8 cellular contexts compared by ENCODE assay signal in the genomic region with DNA sequence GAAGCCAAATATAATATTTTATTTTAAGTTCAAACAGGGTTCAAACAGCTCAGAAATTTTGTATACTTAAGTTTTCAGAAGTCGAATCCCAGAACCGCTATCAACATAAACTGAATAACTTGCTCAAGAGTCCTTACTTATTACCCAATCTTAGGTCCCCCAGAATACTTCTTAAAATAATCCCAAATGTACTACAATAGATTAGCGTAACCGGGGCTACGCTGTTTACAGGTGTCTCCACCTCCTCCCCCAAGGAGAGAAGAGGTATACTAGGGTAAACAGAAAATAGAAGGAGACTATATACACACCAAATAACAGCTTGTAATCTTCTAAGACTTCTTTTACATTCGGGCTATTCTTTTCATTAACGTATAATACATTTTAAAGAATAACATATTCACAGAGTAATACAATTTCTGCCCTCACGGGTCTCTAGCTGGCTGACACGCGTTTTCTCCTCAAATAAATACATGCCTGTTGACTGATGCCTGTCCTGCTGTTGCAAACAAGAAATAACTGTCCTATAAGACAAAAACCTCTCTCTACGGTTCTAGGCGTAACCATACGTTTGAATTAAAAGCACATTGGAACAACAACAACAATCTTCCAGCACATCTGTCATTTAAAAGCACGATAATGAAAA. TPM values are rescaled to one million over a fixed set of nuclear protein-coding genes. Genes with fewer than 3 reads are reported as not detected.
DNase-seq lines count a peak whose midpoint lies in the region; ATAC-seq, FAIRE-seq and TF ChIP-seq lines count a peak whose summit lies in the region.

No MANE protein-coding gene starts in this region.

- H3K36me3 ChIP-seq in bronchial epithelial cell (ENCODE audit: control insufficient read depth, insufficient read depth, low read length) = no peaks in the 10 kb centered on the region
- no peaks in the 10 kb centered on the region for H3K36me3 ChIP-seq in uterus

- H3K4me1 ChIP-seq in uterus = no peaks in the 10 kb centered on the region

- intact Hi-C loops in uterus (cut with DNase I; ENCODE audit: low total_unique reads) = no loop called here

- H3K27me3 ChIP-seq in bronchial epithelial cell (ENCODE audit: control insufficient read depth, insufficient read depth, low read length) (no peaks in the 10 kb centered on the region), uterus (no peaks in the 10 kb centered on the region)

- no peaks in the 10 kb centered on the region for H3K9me3 ChIP-seq in uterus

- ATAC-seq in HG02981 (IDR thresholded peaks at IDR 0.05; ENCODE audit: unreplicated experiment) = no peak
- ATAC-seq in GM19328 (IDR thresholded peaks at IDR 0.05; ENCODE audit: unreplicated experiment) = no peak

- FAIRE-seq in bronchial epithelial cell (lab: Jason Lieb, UNC) = no peak

- TF ChIP-seq CTCF in bronchial epithelial cell (IDR thresholded peaks at IDR 0.05; ENCODE audit: insufficient read depth, low read length, severe bottlenecking) (no peak), uterus (IDR thresholded peaks at IDR 0.05) (peak in 1 of 4 experiments; percentile 2)

- H3K4me3 ChIP-seq in bronchial epithelial cell (ENCODE audit: low read depth, low read length) (peak overlapping the region; percentile 80), uterus (peak overlapping the region; percentile 74 to 92)

- no peak for TF ChIP-seq POLR2A in uterus (IDR thresholded peaks at IDR 0.05)

- peak overlapping the region; percentile 93 to 97 for H3K27ac ChIP-seq in uterus

- DNase-seq in NCI-H748 (lab: John Stamatoyannopoulos, UW; ENCODE audit: unreplicated experiment) = peak; percentile 26
- DNase-seq in NCI-H748 treated with DMSO at 0.1 percent for 48 hours (lab: John Stamatoyannopoulos, UW) = no peak
- DNase-seq in NCI-H1694 treated with DMSO at 0.1 percent for 48 hours (lab: John Stamatoyannopoulos, UW) = peak; percentile 29
- DNase-seq in bronchial epithelial cell (ENCODE audit: low read depth) = peak; percentile 21
- DNase-seq in lung microvascular endothelial cell (ENCODE audit: low read depth in 2 of 2) = peak; percentile 33 to 62
- no peak for DNase-seq in uterus

RNA-seq across cellular contexts. Expression of a gene that starts 1.3 kb away (rescaled TPM):
- total RNA-seq in bronchial epithelial cell (11.1 and 12.0 TPM in 2 replicates), lung microvascular endothelial cell (13.7 and 21.0 TPM in 2 replicates), uterus (10 to 100 TPM; 27.1 to 75.3 (median 52.8) TPM)

Comparison
In these comparisons a context has a peak if more than half of its experiments do, and no peak if none do; other contexts are left out.
1. DNase-seq: peak in NCI-H748 (single experiment), NCI-H1694 treated with DMSO at 0.1 percent for 48 hours (single experiment), bronchial epithelial cell (single experiment) and lung microvascular endothelial cell (2 of 2); none in NCI-H748 treated with DMSO at 0.1 percent for 48 hours (single experiment) and uterus (0 of 2).